ENCODE assay signal across 17 cellular contexts in the genomic region with DNA sequence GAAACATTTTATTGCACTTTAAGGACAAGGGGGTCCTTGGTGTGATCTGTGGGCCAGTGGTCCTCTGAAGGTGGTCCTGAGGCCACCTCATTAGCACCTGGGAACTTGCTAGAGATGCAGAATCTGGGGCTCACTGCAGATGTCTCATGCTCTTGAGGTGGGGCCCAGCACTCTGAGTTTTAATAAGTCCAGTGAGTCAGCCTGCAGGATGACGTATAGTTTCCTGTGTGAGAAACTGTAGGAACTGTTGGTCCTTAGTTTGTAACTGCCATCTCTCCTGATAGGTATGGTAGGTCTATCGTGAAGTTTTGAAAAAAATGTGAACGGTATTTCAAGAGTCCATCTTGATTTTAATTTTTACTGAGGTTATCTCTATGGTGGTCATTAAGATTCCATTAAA. TPM values are rescaled to one million over a fixed set of nuclear protein-coding genes. Genes with fewer than 3 reads are reported as not detected.
A peak's percentile ranks its signal among the peaks of the same experiment; 100 is the strongest.
DNase-seq lines count a peak whose midpoint lies in the region; ATAC-seq, FAIRE-seq and TF ChIP-seq lines count a peak whose summit lies in the region.
"Had no signal": no experiment of that assay in that cellular context is flagged by ENCODE, and none has a peak within 500 bp of the region (broad histone marks: within the 10 kb centered on the region; RNA-seq: fewer than 3 reads in every experiment).

No MANE protein-coding gene starts in this region.

- H3K79me2 ChIP-seq in endothelial cell of umbilical vein (ENCODE audit: control insufficient read depth, insufficient read depth, low read length): no peaks in the 10 kb centered on the region

- H3K4me3 ChIP-seq in breast epithelium (no peak overlapping the region), Panc1 (ENCODE audit: low read depth in 2 of 2, low read length in 2 of 2) (no peak overlapping the region), endothelial cell of umbilical vein (replicated peaks in 1 of 3; ENCODE audit: insufficient read depth in 1 of 3, low read depth in 1 of 3, low read length in 3 of 3) (no peak overlapping the region)
- H3K4me3 ChIP-seq in CD8-positive, alpha-beta memory T cell (ENCODE audit: low read length): no peak overlapping the region
- H3K4me3 ChIP-seq: heart left ventricle, vagina had no signal

- H3K9me3 ChIP-seq in breast epithelium (no peaks in the 10 kb centered on the region), Panc1 (ENCODE audit: control insufficient read depth, insufficient read depth, low read depth, low read length) (no peaks in the 10 kb centered on the region), endothelial cell of umbilical vein (replicated peaks; ENCODE audit: control insufficient read depth, insufficient read depth, low read length) (no peaks in the 10 kb centered on the region)
- H3K9me3 ChIP-seq in CD8-positive, alpha-beta memory T cell (ENCODE audit: low read length): no peaks in the 10 kb centered on the region
- H3K9me3 ChIP-seq: heart left ventricle, vagina had no signal

- BruUV-seq in MCF 10A (replicated peaks; lab: Mats Ljungman, UMichigan) (no TSS peak), Panc1 (replicated peaks; lab: Mats Ljungman, UMichigan) (no TSS peak), endothelial cell of umbilical vein (replicated peaks; lab: Mats Ljungman, UMichigan) (no TSS peak)

- H3K9me3 Mint-ChIP-seq in MCF 10A (ENCODE audit: unreplicated experiment): no peaks in the 10 kb centered on the region
- H3K9me3 Mint-ChIP-seq in CD8-positive, alpha-beta memory T cell: no peaks in the 10 kb centered on the region
- H3K9me3 Mint-ChIP-seq: activated B cell treated with CpG ODN at 0.5 μM for 24 hours; dendritic cell treated with granulocyte-macrophage colony-stimulating factor and Interleukin-4, amounts not matched to agents 40 ng/mL and 50 ng/mL, for 4 days; nephron progenitor cell had no signal

- no peaks in the 10 kb centered on the region for H3K4me1 ChIP-seq in breast epithelium
- H3K4me1 ChIP-seq in Panc1 (ENCODE audit: control insufficient read depth, insufficient read depth, low read length): peaks cover 13% of the 10 kb centered on the region
- H3K4me1 ChIP-seq in endothelial cell of umbilical vein (ENCODE audit: control insufficient read depth, extremely low read depth, insufficient read depth, low read length): no peaks in the 10 kb centered on the region
- no peaks in the 10 kb centered on the region for H3K4me1 ChIP-seq in CD8-positive, alpha-beta memory T cell (ENCODE audit: insufficient read depth, low read length)
- H3K4me1 ChIP-seq: heart left ventricle, vagina had no signal

- FAIRE-seq in endothelial cell of umbilical vein (lab: Jason Lieb, UNC): no peak
- no peak for FAIRE-seq in urothelium cell line (lab: Jason Lieb, UNC)

- H3K9me1 ChIP-seq in endothelial cell of umbilical vein (replicated peaks; ENCODE audit: control insufficient read depth, extremely low read depth, insufficient read depth, low read length): no peaks in the 10 kb centered on the region

- peaks cover 38% of the 10 kb centered on the region for H3K27me3 Mint-ChIP-seq in MCF 10A (ENCODE audit: insufficient read depth, unreplicated experiment)
- peaks cover 19 to 60% of the 10 kb centered on the region in 2 donors for H3K27me3 Mint-ChIP-seq in CD8-positive, alpha-beta memory T cell

- H3K36me3 ChIP-seq in breast epithelium (no peaks in the 10 kb centered on the region), Panc1 (ENCODE audit: control insufficient read depth, insufficient read depth, low read length) (no peaks in the 10 kb centered on the region), endothelial cell of umbilical vein (ENCODE audit: control insufficient read depth in 2 of 2, extremely low read depth in 1 of 2, insufficient read depth in 2 of 2, low read length in 2 of 2) (no peaks in the 10 kb centered on the region)
- H3K36me3 ChIP-seq in CD8-positive, alpha-beta memory T cell (ENCODE audit: insufficient read depth, low read length): no peaks in the 10 kb centered on the region
- H3K36me3 ChIP-seq: heart left ventricle, vagina had no signal

- POLR2A ChIA-PET in MCF 10A (lab: Yijun Ruan, JAX): no interaction called here
- POLR2A ChIA-PET in Panc1 (lab: Charles Lee): no interaction called here
- POLR2A ChIA-PET in endothelial cell of umbilical vein (lab: Charles Lee): no interaction called here
- POLR2A ChIA-PET in CD8-positive, alpha-beta memory T cell (lab: Charles Lee): no interaction called here

- in situ Hi-C loops in Panc1 (cut with HindIII; ENCODE audit: low pct_unique_long_range_greater_than_20kb, low sequenced_read_pairs): no loop called here

- no peak overlapping the region for H3K9ac ChIP-seq in endothelial cell of umbilical vein (replicated peaks; ENCODE audit: extremely low read depth, insufficient read depth, low read length)

- H2AFZ ChIP-seq in endothelial cell of umbilical vein (ENCODE audit: low read depth, low read length): no peak overlapping the region

- peak; percentile 81 for ATAC-seq in Panc1
- ATAC-seq: heart left ventricle, left lobe of liver had no signal

- H3K4me3 Mint-ChIP-seq in MCF 10A (ENCODE audit: unreplicated experiment): no peak overlapping the region
- H3K4me3 Mint-ChIP-seq in CD8-positive, alpha-beta memory T cell: no peak overlapping the region
- H3K4me3 Mint-ChIP-seq: activated B cell treated with CpG ODN at 0.5 μM for 24 hours; dendritic cell treated with granulocyte-macrophage colony-stimulating factor and Interleukin-4, amounts not matched to agents 40 ng/mL and 50 ng/mL, for 4 days; nephron progenitor cell had no signal

- CTCF ChIA-PET in MCF 10A (lab: Yijun Ruan, JAX): no interaction called here
- CTCF ChIA-PET in Panc1 (lab: Charles Lee): no interaction called here
- CTCF ChIA-PET in endothelial cell of umbilical vein (lab: Charles Lee): interaction anchor here (1.2 kb wide), 1 partner anchor 8 kb away, joined by 8 read pairs; no protein-coding TSS in a partner anchor
- CTCF ChIA-PET in CD8-positive, alpha-beta memory T cell (lab: Charles Lee): no interaction called here

- no peak overlapping the region for H3K27ac Mint-ChIP-seq in MCF 10A (ENCODE audit: low read depth, unreplicated experiment)
- H3K27ac Mint-ChIP-seq in CD8-positive, alpha-beta memory T cell: no peak overlapping the region
- H3K27ac Mint-ChIP-seq: activated B cell treated with CpG ODN at 0.5 μM for 24 hours; dendritic cell treated with granulocyte-macrophage colony-stimulating factor and Interleukin-4, amounts not matched to agents 40 ng/mL and 50 ng/mL, for 4 days; nephron progenitor cell had no signal

- H3K27me3 ChIP-seq in breast epithelium (peaks cover 0 to 4% of the 10 kb centered on the region in 2 donors), Panc1 (ENCODE audit: control insufficient read depth, insufficient read depth, low read length) (no peaks in the 10 kb centered on the region), endothelial cell of umbilical vein (ENCODE audit: control insufficient read depth in 2 of 2, insufficient read depth in 2 of 2, low read length in 2 of 2) (peaks cover 0 to 4% of the 10 kb centered on the region in 2 experiments)
- H3K27me3 ChIP-seq in CD8-positive, alpha-beta memory T cell (ENCODE audit: insufficient read depth, low read length, poor library complexity, severe bottlenecking): peaks cover 7% of the 10 kb centered on the region
- H3K27me3 ChIP-seq: vagina had no signal

- intact Hi-C loops in MCF 10A (cut with micrococcal nuclease) (loop anchor here (10.0 kb wide), 1 partner anchor 475 kb away; no protein-coding TSS in a partner anchor), breast epithelium (cut with DNase I; ENCODE audit: low total_unique reads) (no loop called here), Panc1 (cut with micrococcal nuclease; ENCODE audit: unreplicated experiment) (no loop called here), endothelial cell of umbilical vein (cut with micrococcal nuclease) (no loop called here)

- H3K4me2 ChIP-seq in endothelial cell of umbilical vein (ENCODE audit: insufficient read depth, low read length): no peak overlapping the region

- dilution Hi-C loops in endothelial cell of umbilical vein (cut with MboI; ENCODE audit: extremely low pct_ligation_motif_present, low sequenced_read_pairs): no loop called here

- no peaks in the 10 kb centered on the region for H3K36me3 Mint-ChIP-seq in MCF 10A (ENCODE audit: insufficient read depth, unreplicated experiment)
- H3K36me3 Mint-ChIP-seq in CD8-positive, alpha-beta memory T cell: peaks cover 0 to 1% (median 0%) of the 10 kb centered on the region in 3 donors

- no peak for TF ChIP-seq CTCF in MCF 10A (IDR thresholded peaks at IDR 0.05; ENCODE audit: unreplicated experiment)
- TF ChIP-seq CTCF in breast epithelium (IDR thresholded peaks at IDR 0.05): no peak
- TF ChIP-seq CTCF in Panc1 (IDR thresholded peaks at IDR 0.05): no peak
- TF ChIP-seq CTCF in endothelial cell of umbilical vein (IDR thresholded peaks at IDR 0.05; ENCODE audit: extremely low read depth in 1 of 2, insufficient read depth in 1 of 2, low read depth in 1 of 2, low read length in 2 of 2): no peak

- H3K27ac ChIP-seq in breast epithelium (no peak overlapping the region), Panc1 (ENCODE audit: low read length) (peak overlapping the region; percentile 72), endothelial cell of umbilical vein (ENCODE audit: insufficient read depth, low read depth, low read length) (no peak overlapping the region)
- no peak overlapping the region for H3K27ac ChIP-seq in CD8-positive, alpha-beta memory T cell (ENCODE audit: low read depth, low read length)
- H3K27ac ChIP-seq: heart left ventricle, vagina had no signal

- H3K4me1 Mint-ChIP-seq in MCF 10A (ENCODE audit: insufficient read depth, unreplicated experiment): peaks cover 4% of the 10 kb centered on the region
- H3K4me1 Mint-ChIP-seq in CD8-positive, alpha-beta memory T cell: peaks cover 5 to 10% (median 7%) of the 10 kb centered on the region in 3 donors
- H3K4me1 Mint-ChIP-seq: activated B cell treated with CpG ODN at 0.5 μM for 24 hours, nephron progenitor cell had no signal

- H4K20me1 ChIP-seq in endothelial cell of umbilical vein (replicated peaks; ENCODE audit: control insufficient read depth, extremely low read depth, insufficient read depth, low read length): no peaks in the 10 kb centered on the region

- DNase-seq in MCF 10A (ENCODE audit: unreplicated experiment): peak; percentile 66
- DNase-seq in breast epithelium (ENCODE audit: low spot score in 2 of 2): no peak
- DNase-seq in Panc1 (ENCODE audit: low read depth, low spot score): peak; percentile 45
- no peak for DNase-seq in endothelial cell of umbilical vein (ENCODE audit: low read depth, low spot score)
- peak; percentile 29 for DNase-seq in urothelium cell line (ENCODE audit: low spot score)
- no peak for DNase-seq in DMS 273 treated with DMSO at 0.1 percent for 48 hours (lab: John Stamatoyannopoulos, UW)
- no peak for DNase-seq in CD8-positive, alpha-beta memory T cell
- no peak for DNase-seq in activated effector memory CD4-positive, alpha-beta T cell treated with anti-CD3 and anti-CD28 coated beads, Interleukin-2, amount 50 U/mL, for 16 hours
- DNase-seq: activated B cell treated with CpG ODN at 0.5 μM for 24 hours; activated naive CD4-positive, alpha-beta T cell treated with Interleukin-2 at 50 U/mL for 16 hours; heart left ventricle; NCI-H1048; NCI-H524; nephron progenitor cell had no signal

- TF ChIP-seq POLR2A in breast epithelium (IDR thresholded peaks at IDR 0.05): no peak
- TF ChIP-seq POLR2A in endothelial cell of umbilical vein (IDR thresholded peaks at IDR 0.05; ENCODE audit: low read depth, low read length): no peak

RNA-seq across cellular contexts. Expression of a gene that starts 2.8 kb away (rescaled TPM):
- total RNA-seq in MCF 10A (2022) (not detected in 2 replicates), breast epithelium (not detected), Panc1 (2021; ENCODE audit: unreplicated experiment) (3.9 TPM), endothelial cell of umbilical vein (not detected in 2 replicates)
- polyA plus RNA-seq in Panc1 (2012; ENCODE audit: insufficient read length): 2.9 TPM
- not detected in 2 replicates for polyA plus RNA-seq in endothelial cell of umbilical vein
- not detected in 2 replicates for polyA plus RNA-seq in endothelial cell of umbilical vein (2011; cell fraction: cytosol; rRNA removed)
- polyA plus RNA-seq in endothelial cell of umbilical vein (2011; cell fraction: nucleus; rRNA removed): not detected in 2 replicates
- polyA plus RNA-seq in endothelial cell of umbilical vein (2012): not detected in 2 replicates
- not detected in 2 replicates for polyA minus RNA-seq in endothelial cell of umbilical vein
- polyA minus RNA-seq in endothelial cell of umbilical vein (2011; cell fraction: cytosol; rRNA and poly(A)+ RNA removed): not detected
- not detected in 2 replicates for polyA minus RNA-seq in endothelial cell of umbilical vein (2011; cell fraction: nucleus; rRNA and poly(A)+ RNA removed)
- not detected for total RNA-seq in CD8-positive, alpha-beta memory T cell
- not detected for polyA plus RNA-seq in CD8-positive, alpha-beta memory T cell
- total RNA-seq: activated B cell treated with CpG ODN at 0.5 μM for 24 hours, vagina had no signal
- polyA plus RNA-seq: heart left ventricle had no signal

Comparison
In these comparisons a context has a peak if more than half of its experiments do, and no peak if none do; other contexts are left out.
1. DNase-seq: peak in MCF 10A (single experiment), Panc1 (single experiment) and urothelium cell line (single experiment); none in breast epithelium (0 of 2), endothelial cell of umbilical vein (single experiment), DMS 273 treated with DMSO at 0.1 percent for 48 hours (single experiment), CD8-positive, alpha-beta memory T cell (0 of 5) and activated effector memory CD4-positive, alpha-beta T cell treated with anti-CD3 and anti-CD28 coated beads, Interleukin-2, amount 50 U/mL, for 16 hours (single experiment).